20 cellular contexts compared by ENCODE assay signal in the genomic region with DNA sequence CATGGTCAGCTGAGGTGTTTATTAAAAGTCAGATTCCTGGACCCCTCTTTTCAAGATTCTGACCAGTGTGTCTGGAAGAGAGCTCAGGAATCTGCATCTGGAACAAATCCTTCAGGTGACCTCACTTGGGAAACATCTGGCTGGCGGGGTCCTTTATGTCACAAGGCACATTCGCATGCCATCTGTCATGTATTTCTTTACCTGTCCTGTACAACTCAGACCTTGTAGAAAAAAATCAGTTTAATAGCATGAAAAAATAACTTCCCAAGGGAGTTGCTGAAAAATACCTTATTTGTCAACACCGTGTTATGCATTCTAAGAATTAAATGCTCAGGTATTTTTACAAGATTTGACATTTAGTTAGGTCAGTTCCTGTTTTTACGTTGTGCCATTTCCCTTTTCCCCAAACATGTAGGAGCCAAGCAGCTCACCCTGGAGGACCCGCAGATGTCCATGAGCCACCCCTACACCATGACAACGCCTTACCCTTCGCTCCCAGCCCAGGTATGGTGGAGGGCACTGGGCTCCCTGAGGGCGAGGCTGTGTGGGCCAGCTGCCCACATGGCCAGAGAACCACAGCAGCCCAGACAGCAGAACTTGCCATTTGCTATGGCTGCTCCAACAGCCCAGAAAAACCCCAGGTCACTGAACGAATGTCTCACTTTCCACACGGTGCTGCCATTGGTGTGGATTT. TPM values are rescaled to one million over a fixed set of nuclear protein-coding genes. Genes with fewer than 3 reads are reported as not detected.
DNase-seq lines count a peak whose midpoint lies in the region; ATAC-seq, FAIRE-seq and TF ChIP-seq lines count a peak whose summit lies in the region.
"Had no signal": no experiment of that assay in that cellular context is flagged by ENCODE, and none has a peak within 500 bp of the region (broad histone marks: within the 10 kb centered on the region; RNA-seq: fewer than 3 reads in every experiment).

No MANE protein-coding gene starts in this region.

- peak; percentile 4 for FAIRE-seq in GM19239 (lab: Jason Lieb, UNC)
- FAIRE-seq: endometrium had no signal

- intact Hi-C loops in psoas muscle (cut with DNase I): no loop called here

- H3K4me3 Mint-ChIP-seq in activated T-cell treated with anti-CD3 and anti-CD28 coated beads, Interleukin-2, amount 50 U/mL, for 4 hours: peak overlapping the region; percentile 99
- H3K4me3 Mint-ChIP-seq in stimulated activated effector memory CD8-positive, alpha-beta T cell treated with anti-CD3 and anti-CD28 coated beads, Interleukin-12 subunit alpha, Interleukin-12 subunit beta, amount 100 ng/mL, for 72 hours: peak overlapping the region; percentile 96

- TF ChIP-seq CTCF in psoas muscle (IDR thresholded peaks at IDR 0.05): no peak

- peaks cover 64% of the 10 kb centered on the region for H3K36me3 Mint-ChIP-seq in activated T-cell treated with anti-CD3 and anti-CD28 coated beads, Interleukin-2, amount 50 U/mL, for 4 hours (ENCODE audit: insufficient read depth)
- peaks cover 100% of the 10 kb centered on the region for H3K36me3 Mint-ChIP-seq in stimulated activated effector memory CD8-positive, alpha-beta T cell treated with anti-CD3 and anti-CD28 coated beads, Interleukin-12 subunit alpha, Interleukin-12 subunit beta, amount 100 ng/mL, for 72 hours

- no peaks in the 10 kb centered on the region for H3K27me3 Mint-ChIP-seq in activated T-cell treated with anti-CD3 and anti-CD28 coated beads, Interleukin-2, amount 50 U/mL, for 4 hours (ENCODE audit: low read depth)

- peaks cover 58% of the 10 kb centered on the region for H3K4me1 Mint-ChIP-seq in activated T-cell treated with anti-CD3 and anti-CD28 coated beads, Interleukin-2, amount 50 U/mL, for 4 hours (ENCODE audit: low read depth)
- H3K4me1 Mint-ChIP-seq in stimulated activated effector memory CD8-positive, alpha-beta T cell treated with anti-CD3 and anti-CD28 coated beads, Interleukin-12 subunit alpha, Interleukin-12 subunit beta, amount 100 ng/mL, for 72 hours: peaks cover 66% of the 10 kb centered on the region

- H3K9me3 ChIP-seq in psoas muscle: no peaks in the 10 kb centered on the region
- H3K9me3 ChIP-seq: vagina had no signal

- no peak overlapping the region for H3K27ac ChIP-seq in psoas muscle
- H3K27ac ChIP-seq: HL-60, vagina had no signal

- H3K27me3 ChIP-seq in psoas muscle (ENCODE audit: insufficient read depth in 3 of 3, low read length in 2 of 3): peaks cover 0 to 62% (median 22%) of the 10 kb centered on the region in 3 donors
- H3K27me3 ChIP-seq: vagina had no signal

- no peaks in the 10 kb centered on the region for H3K36me3 ChIP-seq in psoas muscle (ENCODE audit: insufficient read depth in 1 of 2, low read depth in 1 of 2)
- H3K36me3 ChIP-seq: vagina had no signal

- no peak overlapping the region for H3K4me3 ChIP-seq in psoas muscle
- H3K4me3 ChIP-seq: vagina had no signal

- no peak for ATAC-seq in activated T-cell treated with anti-CD3 and anti-CD28 coated beads, Interleukin-2, amount 50 U/mL, for 4 hours
- ATAC-seq in stimulated activated effector memory CD8-positive, alpha-beta T cell treated with anti-CD3 and anti-CD28 coated beads, Interleukin-12 subunit alpha, Interleukin-12 subunit beta, amount 100 ng/mL, for 72 hours: no peak
- ATAC-seq in psoas muscle: no peak
- no peak for ATAC-seq in GM19452 (IDR thresholded peaks at IDR 0.05; ENCODE audit: unreplicated experiment)
- ATAC-seq: activated CD4-positive, CD25-positive, alpha-beta regulatory T cell treated with anti-CD3 and anti-CD28 coated beads, Interleukin-2, amount 50 U/mL, for 24 hours had no signal

- no peak for DNase-seq in activated T-cell treated with anti-CD3 and anti-CD28 coated beads, Interleukin-2, amount 50 U/mL, for 4 hours
- DNase-seq in activated T-cell treated with anti-CD3 and anti-CD28 coated beads for 4 hours (no peak), GM19239 (ENCODE audit: insufficient read length, low spot score) (no peak), psoas muscle (no peak), NCI-H1092 (lab: John Stamatoyannopoulos, UW) (no peak)
- DNase-seq in activated CD8-positive, alpha-beta memory T cell treated with anti-CD3 and anti-CD28 coated beads, Interleukin-2, amount 50 U/mL, for 48 hours: peak; percentile 54
- DNase-seq in stimulated activated effector memory CD8-positive, alpha-beta T cell treated with anti-CD3 and anti-CD28 coated beads, Interleukin-12 subunit alpha, Interleukin-12 subunit beta, amount 100 ng/mL, for 72 hours (ENCODE audit: low spot score in 2 of 2): no peak
- DNase-seq: activated gamma-delta T cell; NCI-H2029; NCI-H526 treated with DMSO at 0.1 percent for 48 hours; nucleus accumbens; stimulated activated CD4-positive, alpha-beta T cell treated with anti-CD3 and anti-CD28 coated beads, Interleukin-4, amount 100 ng/mL, for 24 hours; stimulated activated naive CD4-positive, alpha-beta T cell had no signal

- peaks cover 10% of the 10 kb centered on the region for H3K4me1 ChIP-seq in psoas muscle

- WGBS in psoas muscle, 3 donors: 52 to 62% (median 61%) methylated on average over 10 of the region's 10 CpGs

- H3K9me3 Mint-ChIP-seq in activated T-cell treated with anti-CD3 and anti-CD28 coated beads, Interleukin-2, amount 50 U/mL, for 4 hours: no peaks in the 10 kb centered on the region
- no peaks in the 10 kb centered on the region for H3K9me3 Mint-ChIP-seq in stimulated activated effector memory CD8-positive, alpha-beta T cell treated with anti-CD3 and anti-CD28 coated beads, Interleukin-12 subunit alpha, Interleukin-12 subunit beta, amount 100 ng/mL, for 72 hours

- H3K27ac Mint-ChIP-seq in stimulated activated effector memory CD8-positive, alpha-beta T cell treated with anti-CD3 and anti-CD28 coated beads, Interleukin-12 subunit alpha, Interleukin-12 subunit beta, amount 100 ng/mL, for 72 hours: peak overlapping the region; percentile 99

RNA-seq across cellular contexts. Expression of gene IRF4, which starts 4.0 kb away (rescaled TPM):
- 100 to 1,000 TPM; 720 to 924 (median 743) TPM for total RNA-seq in activated T-cell treated with anti-CD3 and anti-CD28 coated beads, Interleukin-2, amount 50 U/mL, for 4 hours
- under 1 TPM; 0.08 to 0.59 (median 0.43) TPM for total RNA-seq in psoas muscle
- under 1 TPM; 0.03 to 0.53 (median 0.08) TPM for polyA plus RNA-seq in psoas muscle
- total RNA-seq: LHCN-M2, lung microvascular endothelial cell had no signal

Comparison
In these comparisons a context has a peak if more than half of its experiments do, and no peak if none do; other contexts are left out.
1. RNA of gene IRF4, which starts 4.0 kb away (total RNA-seq): 720 to 924 TPM in activated T-cell treated with anti-CD3 and anti-CD28 coated beads, Interleukin-2, amount 50 U/mL, for 4 hours; 0.08 to 0.59 TPM in psoas muscle; every median in the first group is over 100 times any median in the second.